In the genomic region with DNA sequence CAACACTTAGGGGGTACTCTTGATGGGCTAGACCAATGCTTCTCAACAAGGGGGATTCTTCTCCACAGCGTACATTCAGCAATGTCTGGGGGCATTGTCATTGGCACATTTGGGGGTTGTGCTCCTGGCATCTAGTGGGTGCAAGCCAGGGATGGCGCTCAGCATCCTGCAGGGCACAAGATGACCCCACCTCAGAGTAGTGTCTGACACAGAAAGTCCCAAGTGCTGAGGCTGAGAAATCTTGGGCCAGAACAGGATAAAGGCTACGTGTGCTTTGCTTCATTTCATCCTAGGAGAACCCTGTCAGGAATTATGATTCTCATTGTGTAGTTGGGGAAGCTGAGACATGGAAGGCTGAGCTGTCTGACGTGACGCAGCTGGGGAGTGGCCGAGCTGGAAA, we compare ENCODE assay signal across 24 cellular contexts.
"Had no signal": no experiment of that assay in that cellular context is flagged by ENCODE, and none has a peak within 500 bp of the region (broad histone marks: within the 10 kb centered on the region; RNA-seq: fewer than 3 reads in every experiment).

No MANE protein-coding gene starts in this region.

- H3K4me3 ChIP-seq: coronary artery, dorsolateral prefrontal cortex, esophagus squamous epithelium, gastroesophageal sphincter had no signal

- DNase-seq: activated CD4-positive, alpha-beta memory T cell treated with anti-CD3 and anti-CD28 coated beads for 36 hours; activated CD4-positive, alpha-beta T cell treated with anti-CD3 and anti-CD28 coated beads for 36 hours; activated CD4-positive, alpha-beta T cell treated with anti-CD3 and anti-CD28 coated beads, Interleukin-2, amount 10 ng/mL, durations not matched to agents 24 days and 14 days; activated CD4-positive, CD25-positive, alpha-beta regulatory T cell; activated CD4-positive, CD25-positive, alpha-beta regulatory T cell treated with anti-CD3 and anti-CD28 coated beads, Interleukin-2, amount 50 U/mL, for 72 hours; activated CD8-positive, alpha-beta T cell treated with anti-CD3 and anti-CD28 coated beads, Interleukin-2, amount 10 ng/mL, durations not matched to agents 7 days and 5 days; activated effector memory CD4-positive, alpha-beta T cell treated with Interleukin-2 at 50 U/mL for 16 hours; activated gamma-delta T cell treated with Interleukin-2 at 50 U/mL for 16 hours; activated naive CD4-positive, alpha-beta T cell treated with anti-CD3 and anti-CD28 coated beads, Interleukin-2, amount 50 U/mL, for 16 hours; activated naive CD4-positive, alpha-beta T cell treated with Interleukin-2 at 50 U/mL for 16 hours; activated T-cell treated with anti-CD3 and anti-CD28 coated beads, Interleukin-2, amount 50 U/mL, for 4 hours; amniotic stem cell; anterior cingulate cortex; brain microvascular endothelial cell; dorsolateral prefrontal cortex; effector CD4-positive, alpha-beta T cell; effector memory CD8-positive, alpha-beta T cell; esophagus squamous epithelium; foreskin melanocyte; T-helper 2 cell had no signal

- H3K4me1 ChIP-seq: esophagus squamous epithelium, gastroesophageal sphincter had no signal

- H3K27ac ChIP-seq: brain microvascular endothelial cell, coronary artery, dorsolateral prefrontal cortex, epithelial cell of prostate, esophagus squamous epithelium, gastroesophageal sphincter had no signal

- ATAC-seq: activated CD4-positive, alpha-beta T cell treated with anti-CD3 and anti-CD28 coated beads for 36 hours; activated CD8-positive, alpha-beta T cell treated with anti-CD3 and anti-CD28 coated beads, Interleukin-2, amount 10 ng/mL, durations not matched to agents 7 days and 5 days; activated T-cell treated with anti-CD3 and anti-CD28 coated beads, Interleukin-2, amount 50 U/mL, for 4 hours; activated T-helper 17 cell treated with anti-CD3 and anti-CD28 coated beads, Interleukin-2, amount 50 U/mL, for 72 hours; effector memory CD8-positive, alpha-beta T cell; gastroesophageal sphincter had no signal

- H3K36me3 ChIP-seq: brain microvascular endothelial cell, esophagus squamous epithelium, gastroesophageal sphincter had no signal

- H3K27me3 ChIP-seq: brain microvascular endothelial cell had no signal

- H3K9me3 ChIP-seq: esophagus squamous epithelium, gastroesophageal sphincter had no signal
